Comparison of ENCODE assay signal across 7 cellular contexts in genomic region chr11:124644426-124645280, GRCh38. TPM values are rescaled to one million over a fixed set of nuclear protein-coding genes. Genes with fewer than 3 reads are reported as not detected.
DNase-seq lines count a peak whose midpoint lies in the region; ATAC-seq and TF ChIP-seq lines count a peak whose summit lies in the region.

No MANE protein-coding gene starts in this region.

- peak overlapping the region; percentile 18; the same call in 1 of the 2 replicates for H2AFZ ChIP-seq in MM.1S (ENCODE audit: low read length)

- ATAC-seq in GM21723 (IDR thresholded peaks at IDR 0.05; ENCODE audit: unreplicated experiment), result peak; percentile 78

- no peaks in the 10 kb centered on the region for H3K79me2 ChIP-seq in MM.1S (ENCODE audit: low read length)

- no peaks in the 10 kb centered on the region for H3K4me1 ChIP-seq in MM.1S (ENCODE audit: low read length)

- TF ChIP-seq CTCF in MM.1S (IDR thresholded peaks at IDR 0.05; ENCODE audit: low read length), result peak; percentile 79

- peak; percentile 81 for DNase-seq in ELR (ENCODE audit: low read depth)
- peak; percentile 51 for DNase-seq in MM.1S
- peak; percentile 65 for DNase-seq in SK-N-DZ (ENCODE audit: low spot score)
- peak; percentile 78 for DNase-seq in cerebellar cortex (ENCODE audit: low spot score)
- DNase-seq in left kidney (ENCODE audit: low read depth, low spot score), result peak; percentile 84
- DNase-seq in stimulated activated naive CD4-positive, alpha-beta T cell treated with Interleukin-2 at 50 U/mL for 16 hours (lab: John Stamatoyannopoulos, UW), result peak; percentile 3

- H4K20me1 ChIP-seq in MM.1S (ENCODE audit: insufficient read depth, low read length), result no peaks in the 10 kb centered on the region

- H3K27ac ChIP-seq in MM.1S (ENCODE audit: low read length), result no peak overlapping the region

- H3K4me2 ChIP-seq in MM.1S (ENCODE audit: low read depth, low read length), result peak overlapping the region; percentile 19; the same call in 1 of the 2 replicates

- H3K9ac ChIP-seq in MM.1S (ENCODE audit: low read length), result no peak overlapping the region

- no peaks in the 10 kb centered on the region for H3K9me2 ChIP-seq in MM.1S (replicated peaks; ENCODE audit: insufficient read depth, low read length)

- no peak overlapping the region for H3K4me3 ChIP-seq in MM.1S (ENCODE audit: low read length)

- no peaks in the 10 kb centered on the region for H3F3A ChIP-seq in MM.1S (ENCODE audit: insufficient read depth, low read length)

- no peaks in the 10 kb centered on the region for H3K27me3 ChIP-seq in MM.1S (replicated peaks; ENCODE audit: insufficient read depth, low read length)

- no peaks in the 10 kb centered on the region for H3K9me3 ChIP-seq in MM.1S (replicated peaks; ENCODE audit: insufficient read depth, low read length)

- H3K36me3 ChIP-seq in MM.1S (replicated peaks; ENCODE audit: insufficient read depth, low read length), result no peaks in the 10 kb centered on the region

RNA-seq across cellular contexts. Expression of gene TBRG1, which starts 22.0 kb away (rescaled TPM):
- 14.9 and 19.3 TPM in 2 replicates for polyA plus RNA-seq in SK-N-DZ (2014; cell fraction: cytosol; rRNA removed)
- polyA plus RNA-seq in SK-N-DZ (2014; cell fraction: nucleus; rRNA removed), result 12.4 and 20.7 TPM in 2 replicates

RNA-seq across cellular contexts. Expression of gene SIAE, which starts 28.9 kb away (rescaled TPM):
- polyA plus RNA-seq in SK-N-DZ (2014; cell fraction: cytosol; rRNA removed), result 0.52 and 2.0 TPM in 2 replicates
- 0.82 and 1.5 TPM in 2 replicates for polyA plus RNA-seq in SK-N-DZ (2014; cell fraction: nucleus; rRNA removed)

RNA-seq across cellular contexts. Expression of gene SPA17, which starts 29.1 kb away (rescaled TPM):
- 13.8 and 15.5 TPM in 2 replicates for polyA plus RNA-seq in SK-N-DZ (2014; cell fraction: cytosol; rRNA removed)
- polyA plus RNA-seq in SK-N-DZ (2014; cell fraction: nucleus; rRNA removed), result 8.9 and 13.1 TPM in 2 replicates

RNA-seq across cellular contexts. Expression of gene PANX3, which starts 33.4 kb away (rescaled TPM):
- not detected in 2 replicates for polyA plus RNA-seq in SK-N-DZ (2014; cell fraction: cytosol; rRNA removed)
- not detected in 2 replicates for polyA plus RNA-seq in SK-N-DZ (2014; cell fraction: nucleus; rRNA removed)

Comparison
In these comparisons a context has a peak if more than half of its experiments do, and no peak if none do; other contexts are left out.
1. DNase-seq: peak in every context shown above with its lines; median percentile 84 in left kidney; 81 in ELR; 78 in cerebellar cortex; 65 in SK-N-DZ; 51 in MM.1S; 3 in stimulated activated naive CD4-positive, alpha-beta T cell treated with Interleukin-2 at 50 U/mL for 16 hours.